28 cellular contexts compared by ENCODE assay signal in genomic region chr6:117384659-117385058, GRCh38. TPM values are rescaled to one million over a fixed set of nuclear protein-coding genes. Genes with fewer than 3 reads are reported as not detected.
"Had no signal": no experiment of that assay in that cellular context is flagged by ENCODE, and none has a peak within 500 bp of the region (broad histone marks: within the 10 kb centered on the region; RNA-seq: fewer than 3 reads in every experiment).

No MANE protein-coding gene starts in this region.

- H3K36me3 Mint-ChIP-seq: activated naive CD8-positive, alpha-beta T cell treated with anti-CD3 and anti-CD28 coated beads, Interleukin-2, amount 10 ng/mL, durations not matched to agents 7 days and 5 days had no signal

- H3K4me1 Mint-ChIP-seq: activated CD4-positive, alpha-beta memory T cell treated with anti-CD3 and anti-CD28 coated beads, Interleukin-2, amount 10 ng/mL, durations not matched to agents 7 days and 5 days; activated CD4-positive, alpha-beta T cell treated with anti-CD3 and anti-CD28 coated beads for 36 hours; activated naive CD8-positive, alpha-beta T cell treated with anti-CD3 and anti-CD28 coated beads, Interleukin-2, amount 10 ng/mL, durations not matched to agents 7 days and 5 days had no signal

- H3K4me3 Mint-ChIP-seq: activated CD4-positive, alpha-beta memory T cell treated with anti-CD3 and anti-CD28 coated beads, Interleukin-2, amount 10 ng/mL, durations not matched to agents 7 days and 5 days; activated CD4-positive, alpha-beta T cell treated with anti-CD3 and anti-CD28 coated beads for 36 hours; activated naive CD8-positive, alpha-beta T cell treated with anti-CD3 and anti-CD28 coated beads, Interleukin-2, amount 10 ng/mL, durations not matched to agents 7 days and 5 days; activated T-cell treated with anti-CD3 and anti-CD28 coated beads, Interleukin-2, amount 50 U/mL, for 72 hours; T-helper 1 cell treated with Interleukin-12 subunit alpha and Interleukin-12 subunit beta and Interleukin-4 antibody, amounts not matched to agents 30 μg/mL and 1 μg/mL, for 36 hours had no signal

- H3K4me1 ChIP-seq: adrenal gland, SJCRH30 had no signal

- ATAC-seq: activated CD4-positive, alpha-beta T cell treated with anti-CD3 and anti-CD28 coated beads for 36 hours; activated T-cell treated with anti-CD3 and anti-CD28 coated beads, Interleukin-2, amount 50 U/mL, for 72 hours; Panc1; Right ventricle myocardium inferior; SK-N-SH treated with all-trans-retinoic acid at 6 μM for 48 hours had no signal

- H3K9me3 Mint-ChIP-seq: activated CD4-positive, alpha-beta memory T cell treated with anti-CD3 and anti-CD28 coated beads, Interleukin-2, amount 10 ng/mL, durations not matched to agents 7 days and 5 days; activated naive CD8-positive, alpha-beta T cell treated with anti-CD3 and anti-CD28 coated beads, Interleukin-2, amount 10 ng/mL, durations not matched to agents 7 days and 5 days; activated T-cell treated with anti-CD3 and anti-CD28 coated beads, Interleukin-2, amount 50 U/mL, for 72 hours; activated T-helper 2 cell treated with anti-CD3 and anti-CD28 coated beads, Interferon-gamma antibody, Interleukin-2, Interleukin-4, amounts not matched to agents 10 μg/mL and 5 μg/mL and 100 μg/mL, durations not matched to agents 14 hours and 24 hours and 36 hours; T-helper 1 cell treated with Interleukin-12 subunit alpha and Interleukin-12 subunit beta and Interleukin-4 antibody, amounts not matched to agents 30 μg/mL and 1 μg/mL, for 36 hours had no signal

- DNase-seq: activated CD4-positive, alpha-beta memory T cell treated with anti-CD3 and anti-CD28 coated beads, Interleukin-2, amount 10 ng/mL, durations not matched to agents 7 days and 5 days; activated CD4-positive, alpha-beta T cell treated with anti-CD3 and anti-CD28 coated beads for 36 hours; activated CD4-positive, alpha-beta T cell treated with anti-CD3 and anti-CD28 coated beads, Interleukin-2, amount 50 U/mL, for 1 hour; activated gamma-delta T cell treated with Interleukin-2 at 50 U/mL for 16 hours; activated naive CD4-positive, alpha-beta T cell treated with anti-CD3 and anti-CD28 coated beads, Interleukin-2, amount 50 U/mL, for 16 hours; activated naive CD8-positive, alpha-beta T cell treated with anti-CD3 and anti-CD28 coated beads, Interleukin-2, amount 10 ng/mL, durations not matched to agents 7 days and 5 days; activated T-cell treated with anti-CD3 and anti-CD28 coated beads for 4 hours; activated T-cell treated with anti-CD3 and anti-CD28 coated beads, Interleukin-2, amount 50 U/mL, for 72 hours; adrenal gland; anterior cingulate cortex; central memory CD4-positive, alpha-beta T cell; Kasumi-1; KBM-7; NCI-H1930; NCI-H2107; NCI-H510A treated with DMSO at 0.1 percent for 48 hours; NCI-H69; RPMI8226; WERI-Rb-1 had no signal

- H3K27me3 ChIP-seq: adrenal gland, SJCRH30 had no signal

- H3K36me3 ChIP-seq: adrenal gland, SJCRH30, WERI-Rb-1 had no signal

- H3K27ac ChIP-seq: adrenal gland, SJCRH30, WERI-Rb-1 had no signal

- H3K4me3 ChIP-seq: adrenal gland, SJCRH30 had no signal

- H3K27ac Mint-ChIP-seq: activated CD4-positive, alpha-beta memory T cell treated with anti-CD3 and anti-CD28 coated beads, Interleukin-2, amount 10 ng/mL, durations not matched to agents 7 days and 5 days; activated CD4-positive, alpha-beta T cell treated with anti-CD3 and anti-CD28 coated beads for 36 hours; activated naive CD8-positive, alpha-beta T cell treated with anti-CD3 and anti-CD28 coated beads, Interleukin-2, amount 10 ng/mL, durations not matched to agents 7 days and 5 days; activated T-cell treated with anti-CD3 and anti-CD28 coated beads, Interleukin-2, amount 50 U/mL, for 72 hours; activated T-helper 2 cell treated with anti-CD3 and anti-CD28 coated beads, Interferon-gamma antibody, Interleukin-2, Interleukin-4, amounts not matched to agents 10 μg/mL and 5 μg/mL and 100 μg/mL, durations not matched to agents 14 hours and 24 hours and 36 hours; T-helper 1 cell treated with Interleukin-12 subunit alpha and Interleukin-12 subunit beta and Interleukin-4 antibody, amounts not matched to agents 30 μg/mL and 1 μg/mL, for 36 hours had no signal

- H3K9me3 ChIP-seq: adrenal gland had no signal

RNA-seq across cellular contexts. Expression of gene ROS1, which starts 41.1 kb away (rescaled TPM):
- total RNA-seq: activated CD4-positive, alpha-beta memory T cell treated with anti-CD3 and anti-CD28 coated beads, Interleukin-2, amount 10 ng/mL, durations not matched to agents 7 days and 5 days; activated CD4-positive, alpha-beta T cell treated with anti-CD3 and anti-CD28 coated beads for 36 hours; activated CD8-positive, alpha-beta memory T cell treated with anti-CD3 and anti-CD28 coated beads for 36 hours; activated naive CD8-positive, alpha-beta T cell treated with anti-CD3 and anti-CD28 coated beads, Interleukin-2, amount 10 ng/mL, durations not matched to agents 7 days and 5 days; activated T-cell treated with anti-CD3 and anti-CD28 coated beads, Interleukin-2, amount 50 U/mL, for 72 hours; activated T-helper 2 cell treated with anti-CD3 and anti-CD28 coated beads, Interferon-gamma antibody, Interleukin-2, Interleukin-4, amounts not matched to agents 10 μg/mL and 5 μg/mL and 100 μg/mL, durations not matched to agents 14 hours and 24 hours and 36 hours; chondrocyte; OCI-LY7 had no signal
- polyA plus RNA-seq: adrenal gland had no signal
